In genomic region chr13:22040810-22041364, GRCh38 we compare ENCODE assay signal across 15 cellular contexts.
DNase-seq lines count a peak whose midpoint lies in the region; ATAC-seq, FAIRE-seq and TF ChIP-seq lines count a peak whose summit lies in the region.
"Had no signal": no experiment of that assay in that cellular context is flagged by ENCODE, and none has a peak within 500 bp of the region (broad histone marks: within the 10 kb centered on the region; RNA-seq: fewer than 3 reads in every experiment).

No MANE protein-coding gene starts in this region.

- H2AK5ac ChIP-seq in mesenchymal stem cell (ENCODE audit: low read length, severe bottlenecking), result no peak overlapping the region

- intact Hi-C loops in CD8-positive, alpha-beta T cell (cut with DNase I, micrococcal nuclease), result no loop called here
- intact Hi-C loops in K562 (cut with micrococcal nuclease), result no loop called here
- intact Hi-C loops in stomach (cut with DNase I; ENCODE audit: low total_unique reads), result no loop called here

- H3K27me3 Mint-ChIP-seq in CD8-positive, alpha-beta T cell (ENCODE audit: low read depth), result no peaks in the 10 kb centered on the region

- H3K4me3 Mint-ChIP-seq in CD8-positive, alpha-beta T cell, result peak overlapping the region; percentile 81

- H2BK120ac ChIP-seq in mesenchymal stem cell (ENCODE audit: low read depth, low read length), result no peak overlapping the region

- no peaks in the 10 kb centered on the region for H3K4me1 ChIP-seq in CD8-positive, alpha-beta T cell (ENCODE audit: insufficient read depth, low read length)
- H3K4me1 ChIP-seq in K562 (replicated peaks in 1 of 2; ENCODE audit: control insufficient read depth in 2 of 2, insufficient read depth in 2 of 2, low read length in 2 of 2) (no peaks in the 10 kb centered on the region; a peak in 1 of 5 replicates), mesenchymal stem cell (ENCODE audit: control insufficient read depth, insufficient read depth, low read depth, low read length) (peaks cover 2% of the 10 kb centered on the region), stomach (no peaks in the 10 kb centered on the region)
- H3K4me1 ChIP-seq: vagina had no signal

- no peak for TF ChIP-seq CTCF in CD8-positive, alpha-beta T cell (IDR thresholded peaks at IDR 0.05)
- no peak for TF ChIP-seq CTCF in K562 (IDR thresholded peaks at IDR 0.05 in 2 of 3, conservative IDR thresholded peaks at IDR 0.05 in 1 of 3; ENCODE audit: insufficient read depth in 2 of 3, low read depth in 1 of 3, low read length in 3 of 3)
- no peak for TF ChIP-seq CTCF in stomach (IDR thresholded peaks at IDR 0.05)

- peaks cover 3% of the 10 kb centered on the region for H3K79me1 ChIP-seq in mesenchymal stem cell (replicated peaks; ENCODE audit: low read length, poor library complexity, severe bottlenecking)

- H4K20me1 ChIP-seq in K562 (replicated peaks; ENCODE audit: control insufficient read depth, insufficient read depth, low read length), result no peaks in the 10 kb centered on the region

- 0% methylated on average over 16 of the region's 23 CpGs for WGBS in K562 (ENCODE audit: insufficient coverage, low coverage, missing lambda C conversion rate)
- WGBS in mesenchymal stem cell, result 33% methylated on average over 23 of the region's 23 CpGs
- WGBS in stomach, 5 donors, result 66 to 87% (median 78%) methylated on average over 22 to 23 of the region's 23 CpGs

- peaks cover 2% of the 10 kb centered on the region for H3K4me1 Mint-ChIP-seq in CD8-positive, alpha-beta T cell (ENCODE audit: low read depth)

- no peaks in the 10 kb centered on the region for H3K79me2 ChIP-seq in K562 (ENCODE audit: control insufficient read depth, insufficient read depth, low read length)

- H3K23ac ChIP-seq in mesenchymal stem cell (ENCODE audit: low read length in 2 of 2), result no peak overlapping the region

- H3K27ac Mint-ChIP-seq in CD8-positive, alpha-beta T cell, result peak overlapping the region; percentile 47

- H3K18ac ChIP-seq in mesenchymal stem cell (ENCODE audit: low read depth in 1 of 2, low read length in 2 of 2), result no peak overlapping the region

- no peak overlapping the region for H3K27ac ChIP-seq in CD8-positive, alpha-beta T cell (ENCODE audit: low read depth, low read length)
- H3K27ac ChIP-seq in K562 (ENCODE audit: extremely low read depth, low read depth, low read length) (no peak overlapping the region), mesenchymal stem cell (ENCODE audit: low read length, poor library complexity, severe bottlenecking) (no peak overlapping the region), stomach (no peak overlapping the region)
- H3K27ac ChIP-seq: vagina had no signal

- peak; percentile 55 for ATAC-seq in CD8-positive, alpha-beta T cell
- ATAC-seq in HG03460 (IDR thresholded peaks at IDR 0.05; ENCODE audit: unreplicated experiment) (peak; percentile 72), K562 (peak; percentile 77), HG03175 (IDR thresholded peaks at IDR 0.05; ENCODE audit: unreplicated experiment) (no peak)
- ATAC-seq: HCT116 had no signal

- no peak overlapping the region for H2BK15ac ChIP-seq in mesenchymal stem cell (ENCODE audit: low read depth, poor library complexity, severe bottlenecking)

- no peak for DNase-seq in CD8-positive, alpha-beta T cell
- DNase-seq in K562 (ENCODE audit: extremely low read depth in 1 of 4, low spot score in 3 of 4) (peak in 1 of 4 experiments; percentile 28), mesenchymal stem cell (peak; percentile 48), stomach (no peak), NCI-H1694 (lab: John Stamatoyannopoulos, UW) (no peak), 8988T (no peak)
- DNase-seq: aorta; Calu3; NCI-H524; stimulated activated CD4-positive, alpha-beta T cell treated with anti-CD3 and anti-CD28 coated beads, Interleukin-4, amount 100 ng/mL, for 4 hours had no signal

- no peak for FAIRE-seq in K562 (lab: Jason Lieb, UNC)
- FAIRE-seq: frontal cortex had no signal

- POLR2A ChIA-PET in CD8-positive, alpha-beta T cell (lab: Charles Lee), result no interaction called here
- POLR2A ChIA-PET in K562 (lab: Yijun Ruan, JAX), result interaction anchor here (0.7 to 1.4 kb wide), 4 partner anchors 10 to 437 kb away, joined by 3 to 4 read pairs (median 3); partner anchors contain the start of gene MICU2

- peaks cover 4% of the 10 kb centered on the region for H3K9me3 Mint-ChIP-seq in CD8-positive, alpha-beta T cell

- no peak overlapping the region for H4K91ac ChIP-seq in mesenchymal stem cell (ENCODE audit: low read length)

- CTCF ChIA-PET in CD8-positive, alpha-beta T cell (lab: Charles Lee), result no interaction called here
- CTCF ChIA-PET in K562 (lab: Yijun Ruan, JAX; ENCODE audit: low intra/inter-chr PET ratio), result no interaction called here

- no peak overlapping the region for H2BK5ac ChIP-seq in mesenchymal stem cell (ENCODE audit: low read depth, low read length, poor library complexity, severe bottlenecking)

- TF ChIP-seq EP300 in K562 (IDR thresholded peaks at IDR 0.05; ENCODE audit: low read length) (no peak), stomach (IDR thresholded peaks at IDR 0.05) (no peak)

- H3K9me3 ChIP-seq in CD8-positive, alpha-beta T cell (ENCODE audit: low read length), result no peaks in the 10 kb centered on the region
- H3K9me3 ChIP-seq in K562 (replicated peaks; ENCODE audit: control insufficient read depth, insufficient read depth, low read depth, low read length) (no peaks in the 10 kb centered on the region), mesenchymal stem cell (ENCODE audit: control insufficient read depth, low read length) (peaks cover 4% of the 10 kb centered on the region), stomach (peaks cover 0 to 3% (median 0%) of the 10 kb centered on the region in 4 donors)
- H3K9me3 ChIP-seq: vagina had no signal

- peak; percentile 47; the same call in 1 of the 2 replicates for TF ChIP-seq POLR2A in K562 (conservative IDR thresholded peaks at IDR 0.05)
- no peak for TF ChIP-seq POLR2A in stomach (IDR thresholded peaks at IDR 0.05)

- in situ Hi-C loops in K562 (cut with MboI), result no loop called here

- no peaks in the 10 kb centered on the region for H3K36me3 ChIP-seq in CD8-positive, alpha-beta T cell (ENCODE audit: insufficient read depth, low read length)
- H3K36me3 ChIP-seq in K562 (ENCODE audit: control insufficient read depth, insufficient read depth, low read length), result no peaks in the 10 kb centered on the region
- no peaks in the 10 kb centered on the region for H3K36me3 ChIP-seq in mesenchymal stem cell (ENCODE audit: control insufficient read depth in 1 of 2, insufficient read depth in 2 of 2, low read depth in 1 of 2, low read length in 2 of 2)
- no peaks in the 10 kb centered on the region for H3K36me3 ChIP-seq in stomach
- H3K36me3 ChIP-seq: vagina had no signal

- peak overlapping the region; percentile 70 for H2AFZ ChIP-seq in K562 (ENCODE audit: low read depth, low read length)
- no peak overlapping the region for H2AFZ ChIP-seq in mesenchymal stem cell (ENCODE audit: low read depth, low read length)

- no TSS peak for BruUV-seq in K562 (replicated peaks; lab: Mats Ljungman, UMichigan)

- TF ChIP-seq RAD21 in K562 (CRISPR knock-in tag; conservative IDR thresholded peaks at IDR 0.05 in 1 of 2, IDR thresholded peaks at IDR 0.05 in 1 of 2), result no peak

- 0 out of 4 replicates have a peak overlapping the region, but pooled peaks of 1 of the 2 experiments have one; percentile 45 for H3K9ac ChIP-seq in K562 (ENCODE audit: insufficient read depth in 1 of 2, low read depth in 2 of 2, low read length in 2 of 2)
- no peak overlapping the region for H3K9ac ChIP-seq in mesenchymal stem cell (ENCODE audit: low read length)

- no peaks in the 10 kb centered on the region for H3K9me1 ChIP-seq in K562 (ENCODE audit: control insufficient read depth, insufficient read depth, low read length)

- H3K4ac ChIP-seq in mesenchymal stem cell (ENCODE audit: low read depth in 1 of 2, low read length in 2 of 2), result no peak overlapping the region

- no peaks in the 10 kb centered on the region for H3K36me3 Mint-ChIP-seq in CD8-positive, alpha-beta T cell

- H2BK12ac ChIP-seq in mesenchymal stem cell (ENCODE audit: low read length in 2 of 2), result no peak overlapping the region

- H3K4me3 ChIP-seq in CD8-positive, alpha-beta T cell (ENCODE audit: low read depth, low read length), result peak overlapping the region; percentile 21
- H3K4me3 ChIP-seq in K562 (peak overlapping the region; percentile 29), mesenchymal stem cell (ENCODE audit: insufficient read depth in 1 of 2, low read depth in 1 of 2, low read length in 2 of 2) (peak overlapping the region in 1 of 2 experiments; percentile 54), stomach (no peak overlapping the region)
- H3K4me3 ChIP-seq: vagina had no signal

- H3K4me2 ChIP-seq in K562 (ENCODE audit: insufficient read depth, low read length) (peak overlapping the region; percentile 58), mesenchymal stem cell (ENCODE audit: low read length, poor library complexity, severe bottlenecking) (peak overlapping the region; percentile 30)

- H3K27me3 ChIP-seq in CD8-positive, alpha-beta T cell (ENCODE audit: insufficient read depth, low read length), result no peaks in the 10 kb centered on the region
- H3K27me3 ChIP-seq in K562 (ENCODE audit: control insufficient read depth in 2 of 2, insufficient read depth in 2 of 2, low read length in 2 of 2) (no peaks in the 10 kb centered on the region), mesenchymal stem cell (ENCODE audit: control insufficient read depth in 1 of 2, insufficient read depth in 1 of 2, low read length in 2 of 2) (no peaks in the 10 kb centered on the region), stomach (no peaks in the 10 kb centered on the region)
- H3K27me3 ChIP-seq: vagina had no signal

- H4K8ac ChIP-seq in mesenchymal stem cell (ENCODE audit: low read length), result no peak overlapping the region

- H3K14ac ChIP-seq in mesenchymal stem cell (ENCODE audit: low read length in 2 of 2), result no peak overlapping the region

TF ChIP-seq in K562, 482 proteins besides CTCF, POLR2A, EP300 and RAD21 (continues in another document):
- TF ChIP-seq PHF8 (IDR thresholded peaks at IDR 0.05; ENCODE audit: borderline replicate concordance, low read length) (peak; percentile 55; the same call in 1 of the 2 replicates), NR2C2 (CRISPR knock-in tag; IDR thresholded peaks at IDR 0.05) (no peak), NR2C2 (tag; IDR thresholded peaks at IDR 0.05) (peak; percentile 41; the same call in 1 of the 2 replicates), ELF1 (tag; IDR thresholded peaks at IDR 0.05) (peak; percentile 65; the same call in 1 of the 2 replicates), CEBPB (tag; IDR thresholded peaks at IDR 0.05) (peak; percentile 72), ZNF224 (CRISPR knock-in tag; IDR thresholded peaks at IDR 0.05) (no peak), ATF1 (CRISPR knock-in tag; IDR thresholded peaks at IDR 0.05) (no peak), ATF1 (tag; IDR thresholded peaks at IDR 0.05) (peak; percentile 28; the same call in 1 of the 2 replicates), NFYB (IDR thresholded peaks at IDR 0.05; ENCODE audit: extremely low read depth, insufficient read length) (no peak), DNMT1 (IDR thresholded peaks at IDR 0.05) (no peak), MTA3 (IDR thresholded peaks at IDR 0.05; ENCODE audit: borderline replicate concordance) (peak; percentile 28; the same call in 1 of the 2 replicates), ZNF830 (CRISPR knock-in tag; IDR thresholded peaks at IDR 0.05) (no peak)

Comparison
In these comparisons a context has a peak if more than half of its experiments do, and no peak if none do; other contexts are left out.
1. H3K4me3 ChIP-seq: peak in CD8-positive, alpha-beta T cell (single experiment) and K562 (single experiment); none in stomach (0 of 4).